In the genomic region with DNA sequence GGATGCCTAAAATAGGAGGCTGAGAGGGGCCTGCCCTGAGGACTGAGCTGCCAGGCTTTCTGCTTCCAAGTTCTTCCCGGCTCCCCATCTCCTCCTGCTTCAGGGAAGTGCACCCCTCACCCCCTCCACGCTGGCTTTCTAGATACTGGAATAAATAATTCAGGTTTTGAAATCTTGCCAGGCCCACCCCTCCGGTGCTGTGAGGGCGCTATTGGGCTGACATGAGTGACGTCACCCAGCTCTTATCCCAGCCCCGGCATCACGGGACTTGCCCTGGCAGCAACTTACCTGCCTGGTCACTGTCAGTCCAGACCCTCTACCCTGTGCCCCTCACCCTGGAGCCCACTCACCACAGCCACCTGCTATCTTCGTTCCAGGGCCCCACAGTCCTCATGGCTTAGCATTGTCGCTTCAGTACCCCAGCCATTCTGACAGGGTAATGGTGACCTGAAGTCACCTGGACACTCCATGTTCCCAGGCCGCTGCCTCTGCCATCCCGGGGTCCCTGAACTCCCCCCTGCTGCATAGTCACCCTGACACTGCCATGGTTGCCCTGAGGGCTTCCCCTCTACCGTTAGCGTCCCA, we compare ENCODE assay signal across 1 cellular context.
A peak's percentile ranks its signal among the peaks of the same experiment; 100 is the strongest.
TF ChIP-seq lines count a peak whose summit lies in the region.

No MANE protein-coding gene starts in this region.

TF ChIP-seq in IMR-90, 13 proteins besides CTCF, POLR2A, EP300 and RAD21:
- TF ChIP-seq CHD1 (IDR thresholded peaks at IDR 0.05; ENCODE audit: low read depth, low read length) (no peak), BHLHE40 (IDR thresholded peaks at IDR 0.05; ENCODE audit: low read depth, low read length) (0 out of 2 replicates have a peak, but pooled peaks have one; percentile 18)
